ENCODE assay signal across 8 cellular contexts in genomic region chr4:77156533-77156911, GRCh38. TPM values are rescaled to one million over a fixed set of nuclear protein-coding genes. Genes with fewer than 3 reads are reported as not detected.
DNase-seq lines count a peak whose midpoint lies in the region; ATAC-seq and TF ChIP-seq lines count a peak whose summit lies in the region.

No MANE protein-coding gene starts in this region.

- H3K27ac ChIP-seq in DOHH2 (ENCODE audit: low read depth, low read length): peak overlapping the region; percentile 100
- H3K27ac ChIP-seq in KMS-11: peak overlapping the region; percentile 44; the same call in 1 of the 2 replicates
- H3K27ac ChIP-seq in Panc1 (ENCODE audit: low read length): peak overlapping the region; percentile 89

- intact Hi-C loops in Panc1 (cut with micrococcal nuclease; ENCODE audit: unreplicated experiment) (loop anchor here (5.0 kb wide), 1 partner anchor 79 kb away; the partner anchor contains the start of gene CCNI), natural killer cell (cut with micrococcal nuclease) (loop anchor here (1.0 to 10.0 kb wide), 5 partner anchors 59 to 1012 kb away; partner anchors contain the start of genes NUP54 and SEPTIN11)

- H3K4me3 ChIP-seq in DOHH2 (ENCODE audit: low read length) (peak overlapping the region; percentile 92), KMS-11 (IDR thresholded peaks at IDR 0.05; ENCODE audit: insufficient read depth, low read depth, low read length) (peak overlapping the region; percentile 98), Panc1 (ENCODE audit: low read depth in 2 of 2, low read length in 2 of 2) (peak overlapping the region; percentile 69 to 82)

- CTCF ChIA-PET in Panc1 (lab: Charles Lee): no interaction called here

- H3K4me1 Mint-ChIP-seq in natural killer cell: peaks cover 16 to 21% of the 10 kb centered on the region in 2 donors

- DNase-seq in Panc1 (ENCODE audit: low read depth, low spot score) (peak; percentile 94), fibroblast of peridontal ligament (ENCODE audit: extremely low read depth) (peak; percentile 100), natural killer cell (peak; percentile 98)
- peak; percentile 88 for DNase-seq in activated T-helper 9 cell treated with anti-CD3 and anti-CD28 coated beads, Interleukin-2, amount 50 U/mL, for 16 hours (ENCODE audit: low read depth)
- peak; percentile 96 for DNase-seq in stimulated activated naive CD4-positive, alpha-beta T cell treated with Interleukin-2 at 50 U/mL for 16 hours (lab: John Stamatoyannopoulos, UW)

- peak overlapping the region; percentile 93 to 96 for H3K27ac Mint-ChIP-seq in natural killer cell

- peaks cover 40% of the 10 kb centered on the region for H3K36me3 ChIP-seq in DOHH2 (ENCODE audit: control insufficient read depth, low read length)
- no peaks in the 10 kb centered on the region for H3K36me3 ChIP-seq in KMS-11 (ENCODE audit: insufficient read depth)
- H3K36me3 ChIP-seq in Panc1 (ENCODE audit: control insufficient read depth, insufficient read depth, low read length): no peaks in the 10 kb centered on the region; the same call in 1 of the 2 replicates

- H3K79me2 ChIP-seq in DOHH2 (ENCODE audit: control insufficient read depth, low read length): peaks cover 36% of the 10 kb centered on the region
- no peaks in the 10 kb centered on the region for H3K79me2 ChIP-seq in KMS-11 (ENCODE audit: insufficient read depth, low read depth)

- TF ChIP-seq CTCF in DOHH2 (IDR thresholded peaks at IDR 0.05; ENCODE audit: low read depth, low read length, poor library complexity, severe bottlenecking): no peak
- TF ChIP-seq CTCF in KMS-11 (conservative IDR thresholded peaks at IDR 0.05; ENCODE audit: low read depth, low read length): no peak
- TF ChIP-seq CTCF in Panc1 (IDR thresholded peaks at IDR 0.05): no peak
- TF ChIP-seq CTCF in natural killer cell (IDR thresholded peaks at IDR 0.05): no peak

- H3K9me2 ChIP-seq in DOHH2 (replicated peaks; ENCODE audit: control insufficient read depth, low read length): no peaks in the 10 kb centered on the region

- H3K27me3 ChIP-seq in DOHH2 (ENCODE audit: control insufficient read depth, low read length): no peaks in the 10 kb centered on the region
- H3K27me3 ChIP-seq in KMS-11 (ENCODE audit: insufficient read depth, low read depth): no peaks in the 10 kb centered on the region
- no peaks in the 10 kb centered on the region for H3K27me3 ChIP-seq in Panc1 (ENCODE audit: control insufficient read depth, insufficient read depth, low read length)

- in situ Hi-C loops in Panc1 (cut with HindIII; ENCODE audit: low pct_unique_long_range_greater_than_20kb, low sequenced_read_pairs): no loop called here

- H4K20me1 ChIP-seq in DOHH2 (ENCODE audit: control insufficient read depth, insufficient read depth, low read depth, low read length) (peaks cover 18% of the 10 kb centered on the region), KMS-11 (ENCODE audit: insufficient read depth) (no peaks in the 10 kb centered on the region)

- peak overlapping the region; percentile 30; the same call in 1 of the 2 replicates for H3K9ac ChIP-seq in KMS-11

- H3K4me2 ChIP-seq in DOHH2 (ENCODE audit: low read length): peak overlapping the region; percentile 97
- peak overlapping the region; percentile 65 for H3K4me2 ChIP-seq in KMS-11

- no peaks in the 10 kb centered on the region for H3K27me3 Mint-ChIP-seq in natural killer cell (ENCODE audit: low read depth in 2 of 2)

- peak overlapping the region; percentile 98 for H3K4me3 Mint-ChIP-seq in natural killer cell

- H3K9me3 ChIP-seq in DOHH2 (ENCODE audit: control insufficient read depth, insufficient read depth, low read length) (no peaks in the 10 kb centered on the region), Panc1 (ENCODE audit: control insufficient read depth, insufficient read depth, low read depth, low read length) (no peaks in the 10 kb centered on the region)

- BruUV-seq in Panc1 (replicated peaks; lab: Mats Ljungman, UMichigan): no TSS peak

- H3F3A ChIP-seq in DOHH2 (ENCODE audit: control insufficient read depth, insufficient read depth): peaks cover 40% of the 10 kb centered on the region

- POLR2A ChIA-PET in Panc1 (lab: Charles Lee): interaction anchor here (0.7 kb wide), 1 partner anchor 74 kb away, joined by 23 read pairs; no protein-coding TSS in a partner anchor

- H2AFZ ChIP-seq in KMS-11 (ENCODE audit: low read depth): peak overlapping the region; percentile 91

- peaks cover 65% of the 10 kb centered on the region for H3K4me1 ChIP-seq in DOHH2 (ENCODE audit: control insufficient read depth, low read length)
- peaks cover 53% of the 10 kb centered on the region for H3K4me1 ChIP-seq in KMS-11 (ENCODE audit: low read depth, poor library complexity, severe bottlenecking)
- H3K4me1 ChIP-seq in Panc1 (ENCODE audit: control insufficient read depth, insufficient read depth, low read length): peaks cover 4% of the 10 kb centered on the region; the same call in 1 of the 2 replicates

- ATAC-seq in GM21786 (IDR thresholded peaks at IDR 0.05; ENCODE audit: unreplicated experiment) (peak; percentile 83), Panc1 (peak; percentile 96), natural killer cell (peak; percentile 90 to 95 (median 90))

- no peaks in the 10 kb centered on the region for H3K36me3 Mint-ChIP-seq in natural killer cell

- H3K9me3 Mint-ChIP-seq in natural killer cell: no peaks in the 10 kb centered on the region

RNA-seq across cellular contexts. Expression of gene CCNG2, which starts 0.5 kb away (rescaled TPM):
- total RNA-seq in Panc1 (2021; ENCODE audit: unreplicated experiment): 18.4 TPM
- 21.0 TPM for polyA plus RNA-seq in Panc1 (2012; ENCODE audit: insufficient read length)
- 10 to 100 TPM; 35.5 to 91.5 (median 40.6) TPM for total RNA-seq in natural killer cell

Comparison
In these comparisons a context has a peak if more than half of its experiments do, and no peak if none do; other contexts are left out.
1. Peak in every context shown above with its lines: DNase-seq, ATAC-seq, H3K4me3 ChIP-seq and H3K27ac ChIP-seq.
2. H3K27ac ChIP-seq: peak in every context shown above with its lines; median percentile 100 in DOHH2; 89 in Panc1; 44 in KMS-11.